In the genomic region with DNA sequence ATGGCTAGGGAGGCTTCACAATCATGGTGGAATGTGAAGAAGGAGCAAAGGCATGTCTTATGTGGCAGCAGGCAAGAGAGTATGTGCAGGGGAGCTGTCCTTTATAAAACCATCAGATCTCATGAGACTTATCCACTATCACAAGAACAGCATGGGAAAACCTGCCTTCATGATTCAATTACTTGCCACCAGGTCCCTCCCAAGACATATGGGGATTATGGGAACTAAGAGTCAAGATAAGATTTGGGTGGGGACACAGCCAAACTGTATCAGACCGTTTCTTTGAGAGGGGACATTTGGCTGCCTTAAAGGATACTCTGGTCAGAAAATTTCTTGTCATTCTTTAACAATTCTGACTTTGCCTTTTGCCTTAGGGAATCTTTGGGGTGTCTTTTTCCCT, we compare ENCODE assay signal across 7 cellular contexts.
"Had no signal": no experiment of that assay in that cellular context is flagged by ENCODE, and none has a peak within 500 bp of the region (broad histone marks: within the 10 kb centered on the region; RNA-seq: fewer than 3 reads in every experiment).

No MANE protein-coding gene starts in this region.

- H3K4me3 Mint-ChIP-seq: H9 had no signal

- H2AFZ ChIP-seq: GM23248 had no signal

- FAIRE-seq: H54, HTR-8/SVneo had no signal

- H3K27ac ChIP-seq: GM23248 had no signal

- H3K4me3 ChIP-seq: GM23248 had no signal

- H3K27ac Mint-ChIP-seq: H9 had no signal

- H3K9ac ChIP-seq: GM23248 had no signal

- DNase-seq: GM23248, GOT3, H9, HCEC 1CT, IMR-90 had no signal

- H3K9me3 Mint-ChIP-seq: H9 had no signal
